ENCODE assay signal across 40 cellular contexts in genomic region chr5:162796507-162796906, GRCh38.
"Had no signal": no experiment of that assay in that cellular context is flagged by ENCODE, and none has a peak within 500 bp of the region (broad histone marks: within the 10 kb centered on the region; RNA-seq: fewer than 3 reads in every experiment).

No MANE protein-coding gene starts in this region.

- H3K4me3 ChIP-seq: adrenal gland, ascending aorta, body of pancreas, breast epithelium, cardiac muscle cell had no signal

- H3K4me1 Mint-ChIP-seq: activated naive CD4-positive, alpha-beta T cell treated with anti-CD3 and anti-CD28 coated beads, Interleukin-2, amount 10 ng/mL, durations not matched to agents 7 days and 5 days; activated naive CD4-positive, alpha-beta T cell treated with anti-CD3 and anti-CD28 coated beads, Interleukin-2, amount 50 U/mL, for 24 hours; activated naive CD8-positive, alpha-beta T cell treated with anti-CD3 and anti-CD28 coated beads for 36 hours; activated naive CD8-positive, alpha-beta T cell treated with anti-CD3 and anti-CD28 coated beads, Interleukin-2, amount 10 ng/mL, durations not matched to agents 7 days and 5 days; activated naive CD8-positive, alpha-beta T cell treated with anti-CD3 and anti-CD28 coated beads, Interleukin-2, amount 50 U/mL, for 24 hours; activated T-helper 17 cell treated with anti-CD3 and anti-CD28 coated beads, Interleukin-2, amount 50 U/mL, for 72 hours; brain; central memory CD8-positive, alpha-beta T cell had no signal

- H3K36me3 ChIP-seq: adrenal gland, ascending aorta, brain microvascular endothelial cell, breast epithelium, cardiac muscle cell had no signal

- H3K9me3 ChIP-seq: adrenal gland, ascending aorta, body of pancreas, breast epithelium had no signal

- DNase-seq: activated effector memory CD4-positive, alpha-beta T cell treated with anti-CD3 and anti-CD28 coated beads, Interleukin-2, amount 50 U/mL, for 16 hours; activated effector memory CD4-positive, alpha-beta T cell treated with Interleukin-2 at 50 U/mL for 16 hours; activated gamma-delta T cell; activated gamma-delta T cell treated with Interleukin-2 at 50 U/mL for 16 hours; activated naive CD4-positive, alpha-beta T cell; activated naive CD4-positive, alpha-beta T cell treated with anti-CD3 and anti-CD28 coated beads for 36 hours; activated naive CD4-positive, alpha-beta T cell treated with anti-CD3 and anti-CD28 coated beads, Interleukin-2, amount 10 ng/mL, durations not matched to agents 7 days and 5 days; activated naive CD4-positive, alpha-beta T cell treated with anti-CD3 and anti-CD28 coated beads, Interleukin-2, amount 50 U/mL, for 16 hours; activated naive CD4-positive, alpha-beta T cell treated with Interleukin-2 at 50 U/mL for 16 hours; activated naive CD8-positive, alpha-beta T cell treated with anti-CD3 and anti-CD28 coated beads for 36 hours; activated naive CD8-positive, alpha-beta T cell treated with anti-CD3 and anti-CD28 coated beads, Interleukin-2, amount 10 ng/mL, durations not matched to agents 7 days and 5 days; activated naive CD8-positive, alpha-beta T cell treated with anti-CD3 and anti-CD28 coated beads, Interleukin-2, amount 50 U/mL, for 24 hours; activated T-cell treated with anti-CD3 and anti-CD28 coated beads, Interleukin-2, amount 50 U/mL, for 1 hour; activated T-cell treated with anti-CD3 and anti-CD28 coated beads, Interleukin-2, amount 50 U/mL, for 24 hours; activated T-cell treated with anti-CD3 and anti-CD28 coated beads, Interleukin-2, amount 50 U/mL, for 4 hours; activated T-cell treated with anti-CD3 and anti-CD28 coated beads, Interleukin-2, amount 50 U/mL, for 48 hours; activated T-cell treated with anti-CD3 and anti-CD28 coated beads, Interleukin-2, amount 50 U/mL, for 72 hours; adrenal gland; amniotic stem cell; amygdala; anterior cingulate cortex; aorta; body of pancreas; brain microvascular endothelial cell; caudate nucleus; central memory CD4-positive, alpha-beta T cell; cerebellar nuclear complex had no signal

- H3K4me1 ChIP-seq: adrenal gland, ascending aorta, body of pancreas, breast epithelium had no signal

- H3K27ac Mint-ChIP-seq: activated naive CD4-positive, alpha-beta T cell treated with anti-CD3 and anti-CD28 coated beads for 36 hours; activated naive CD4-positive, alpha-beta T cell treated with anti-CD3 and anti-CD28 coated beads, Interleukin-2, amount 10 ng/mL, durations not matched to agents 7 days and 5 days; activated naive CD4-positive, alpha-beta T cell treated with anti-CD3 and anti-CD28 coated beads, Interleukin-2, amount 50 U/mL, for 24 hours; activated naive CD4-positive, alpha-beta T cell treated with anti-CD3 and anti-CD28 coated beads, Interleukin-2, amount 50 U/mL, for 72 hours; activated naive CD8-positive, alpha-beta T cell; activated naive CD8-positive, alpha-beta T cell treated with anti-CD3 and anti-CD28 coated beads for 36 hours; activated naive CD8-positive, alpha-beta T cell treated with anti-CD3 and anti-CD28 coated beads, Interleukin-2, amount 10 ng/mL, durations not matched to agents 7 days and 5 days; activated naive CD8-positive, alpha-beta T cell treated with anti-CD3 and anti-CD28 coated beads, Interleukin-2, amount 50 U/mL, for 24 hours; activated T-cell treated with anti-CD3 and anti-CD28 coated beads, Interleukin-2, amount 50 U/mL, for 24 hours; activated T-cell treated with anti-CD3 and anti-CD28 coated beads, Interleukin-2, amount 50 U/mL, for 72 hours; activated T-helper 1 cell treated with anti-CD3 and anti-CD28 coated beads, Interleukin-12 subunit alpha, Interleukin-12 subunit beta, Interleukin-2, Interleukin-4 antibody, amounts not matched to agents 30 ng/mL and 10 ng/mL and 1 ng/mL, durations not matched to agents 14 hours and 24 hours and 36 hours; activated T-helper 17 cell treated with anti-CD3 and anti-CD28 coated beads, Interleukin-2, amount 50 U/mL, for 72 hours; activated T-helper 2 cell treated with anti-CD3 and anti-CD28 coated beads, Interferon-gamma antibody, Interleukin-2, Interleukin-4, amounts not matched to agents 10 μg/mL and 5 μg/mL and 100 μg/mL, durations not matched to agents 14 hours and 24 hours and 36 hours; brain had no signal

- H3K27me3 Mint-ChIP-seq: activated naive CD4-positive, alpha-beta T cell treated with anti-CD3 and anti-CD28 coated beads, Interleukin-2, amount 10 ng/mL, durations not matched to agents 7 days and 5 days; activated naive CD4-positive, alpha-beta T cell treated with anti-CD3 and anti-CD28 coated beads, Interleukin-2, amount 50 U/mL, for 24 hours; activated naive CD8-positive, alpha-beta T cell; activated naive CD8-positive, alpha-beta T cell treated with anti-CD3 and anti-CD28 coated beads for 36 hours; activated naive CD8-positive, alpha-beta T cell treated with anti-CD3 and anti-CD28 coated beads, Interleukin-2, amount 10 ng/mL, durations not matched to agents 7 days and 5 days; activated naive CD8-positive, alpha-beta T cell treated with anti-CD3 and anti-CD28 coated beads, Interleukin-2, amount 50 U/mL, for 24 hours; activated T-cell treated with anti-CD3 and anti-CD28 coated beads, Interleukin-2, amount 50 U/mL, for 24 hours; activated T-helper 17 cell treated with anti-CD3 and anti-CD28 coated beads, Interleukin-2, amount 50 U/mL, for 72 hours; brain; central memory CD8-positive, alpha-beta T cell had no signal

- FAIRE-seq: astrocyte, bronchial epithelial cell had no signal

- H3K9me3 Mint-ChIP-seq: activated naive CD8-positive, alpha-beta T cell treated with anti-CD3 and anti-CD28 coated beads, Interleukin-2, amount 10 ng/mL, durations not matched to agents 7 days and 5 days; activated naive CD8-positive, alpha-beta T cell treated with anti-CD3 and anti-CD28 coated beads, Interleukin-2, amount 50 U/mL, for 24 hours; activated T-cell treated with anti-CD3 and anti-CD28 coated beads, Interleukin-2, amount 50 U/mL, for 24 hours; activated T-helper 2 cell treated with anti-CD3 and anti-CD28 coated beads, Interferon-gamma antibody, Interleukin-2, Interleukin-4, amounts not matched to agents 10 μg/mL and 5 μg/mL and 100 μg/mL, durations not matched to agents 14 hours and 24 hours and 36 hours had no signal

- H3K27ac ChIP-seq: adrenal gland, ascending aorta, body of pancreas, brain microvascular endothelial cell, breast epithelium, cardiac muscle cell had no signal

- H3K36me3 Mint-ChIP-seq: activated naive CD4-positive, alpha-beta T cell treated with anti-CD3 and anti-CD28 coated beads, Interleukin-2, amount 10 ng/mL, durations not matched to agents 7 days and 5 days; activated naive CD4-positive, alpha-beta T cell treated with anti-CD3 and anti-CD28 coated beads, Interleukin-2, amount 50 U/mL, for 24 hours; activated naive CD4-positive, alpha-beta T cell treated with anti-CD3 and anti-CD28 coated beads, Interleukin-2, amount 50 U/mL, for 72 hours; activated naive CD8-positive, alpha-beta T cell; activated naive CD8-positive, alpha-beta T cell treated with anti-CD3 and anti-CD28 coated beads for 36 hours; activated naive CD8-positive, alpha-beta T cell treated with anti-CD3 and anti-CD28 coated beads, Interleukin-2, amount 10 ng/mL, durations not matched to agents 7 days and 5 days; brain had no signal

- H3K4me3 Mint-ChIP-seq: activated naive CD4-positive, alpha-beta T cell treated with anti-CD3 and anti-CD28 coated beads for 36 hours; activated naive CD4-positive, alpha-beta T cell treated with anti-CD3 and anti-CD28 coated beads, Interleukin-2, amount 10 ng/mL, durations not matched to agents 7 days and 5 days; activated naive CD4-positive, alpha-beta T cell treated with anti-CD3 and anti-CD28 coated beads, Interleukin-2, amount 50 U/mL, for 24 hours; activated naive CD8-positive, alpha-beta T cell; activated naive CD8-positive, alpha-beta T cell treated with anti-CD3 and anti-CD28 coated beads for 36 hours; activated naive CD8-positive, alpha-beta T cell treated with anti-CD3 and anti-CD28 coated beads, Interleukin-2, amount 10 ng/mL, durations not matched to agents 7 days and 5 days; activated naive CD8-positive, alpha-beta T cell treated with anti-CD3 and anti-CD28 coated beads, Interleukin-2, amount 50 U/mL, for 24 hours; activated T-cell treated with anti-CD3 and anti-CD28 coated beads, Interleukin-2, amount 50 U/mL, for 24 hours; activated T-cell treated with anti-CD3 and anti-CD28 coated beads, Interleukin-2, amount 50 U/mL, for 4 hours; activated T-cell treated with anti-CD3 and anti-CD28 coated beads, Interleukin-2, amount 50 U/mL, for 72 hours; activated T-helper 1 cell treated with anti-CD3 and anti-CD28 coated beads, Interleukin-12 subunit alpha, Interleukin-12 subunit beta, Interleukin-2, Interleukin-4 antibody, amounts not matched to agents 30 ng/mL and 10 ng/mL and 1 ng/mL, durations not matched to agents 14 hours and 24 hours and 36 hours; activated T-helper 17 cell treated with anti-CD3 and anti-CD28 coated beads, Interleukin-2, amount 50 U/mL, for 72 hours; brain; central memory CD8-positive, alpha-beta T cell had no signal

- ATAC-seq: activated naive CD4-positive, alpha-beta T cell treated with anti-CD3 and anti-CD28 coated beads, Interleukin-2, amount 50 U/mL, for 72 hours; activated naive CD8-positive, alpha-beta T cell treated with anti-CD3 and anti-CD28 coated beads, Interleukin-2, amount 50 U/mL, for 24 hours; activated T-cell treated with anti-CD3 and anti-CD28 coated beads, Interleukin-2, amount 50 U/mL, for 4 hours; activated T-cell treated with anti-CD3 and anti-CD28 coated beads, Interleukin-2, amount 50 U/mL, for 72 hours; activated T-helper 17 cell treated with anti-CD3 and anti-CD28 coated beads, Interleukin-2, amount 50 U/mL, for 72 hours; body of pancreas had no signal

- H3K27me3 ChIP-seq: adrenal gland, ascending aorta, body of pancreas, brain microvascular endothelial cell, breast epithelium, cardiac muscle cell had no signal
